In genomic region chr6:6746970-6747338, GRCh38 we compare ENCODE assay signal across 28 cellular contexts.
"Had no signal": no experiment of that assay in that cellular context is flagged by ENCODE, and none has a peak within 500 bp of the region (broad histone marks: within the 10 kb centered on the region; RNA-seq: fewer than 3 reads in every experiment).

No MANE protein-coding gene starts in this region.

- H3K4me3 Mint-ChIP-seq: activated CD4-positive, alpha-beta T cell treated with anti-CD3 and anti-CD28 coated beads, Interleukin-2, amount 10 ng/mL, durations not matched to agents 24 days and 14 days; activated CD8-positive, alpha-beta memory T cell treated with anti-CD3 and anti-CD28 coated beads, Interleukin-2, amount 10 ng/mL, durations not matched to agents 7 days and 5 days; activated CD8-positive, alpha-beta T cell treated with anti-CD3 and anti-CD28 coated beads for 36 hours; activated naive CD8-positive, alpha-beta T cell treated with anti-CD3 and anti-CD28 coated beads, Interleukin-2, amount 50 U/mL, for 24 hours; brain; immature natural killer cell; nephron progenitor cell; stimulated activated naive CD8-positive, alpha-beta T cell treated with anti-CD3 and anti-CD28 coated beads, Interleukin-15, Interleukin-2, amounts not matched to agents 100 ng/mL and 50 ng/mL, for 24 hours; T-cell; T-helper 2 cell treated with Interferon-gamma antibody and Interleukin-4, amounts not matched to agents 5 μg/mL and 100 μg/mL, for 36 hours had no signal

- DNase-seq: activated CD4-positive, alpha-beta T cell treated with anti-CD3 and anti-CD28 coated beads, Interleukin-2, amount 10 ng/mL, durations not matched to agents 24 days and 14 days; activated CD8-positive, alpha-beta memory T cell treated with anti-CD3 and anti-CD28 coated beads, Interleukin-2, amount 10 ng/mL, durations not matched to agents 7 days and 5 days; activated CD8-positive, alpha-beta T cell treated with anti-CD3 and anti-CD28 coated beads for 36 hours; activated gamma-delta T cell; activated naive CD4-positive, alpha-beta T cell treated with anti-CD3 and anti-CD28 coated beads, Interleukin-2, amount 50 U/mL, for 16 hours; activated naive CD8-positive, alpha-beta T cell treated with anti-CD3 and anti-CD28 coated beads, Interleukin-2, amount 50 U/mL, for 24 hours; activated T-cell treated with anti-CD3 and anti-CD28 coated beads for 4 hours; anterior cingulate cortex; central memory CD4-positive, alpha-beta T cell; dermis blood vessel endothelial cell; effector CD8-positive, alpha-beta T cell; foreskin fibroblast; immature natural killer cell; left lung; mammary epithelial cell; midbrain; nephron progenitor cell; nucleus accumbens; stimulated activated CD4-positive, alpha-beta T cell treated with anti-CD3 and anti-CD28 coated beads, Interleukin-1b, Interleukin-23, amount 100 ng/mL, for 48 hours; T-cell; tibial artery had no signal

- H3K27ac ChIP-seq: hepatocyte, left lung, parathyroid adenoma, tibial artery, VCaP had no signal

- H3K36me3 ChIP-seq: left lung, tibial artery had no signal

- H3K27ac Mint-ChIP-seq: activated CD4-positive, alpha-beta T cell treated with anti-CD3 and anti-CD28 coated beads, Interleukin-2, amount 10 ng/mL, durations not matched to agents 24 days and 14 days; activated CD8-positive, alpha-beta memory T cell treated with anti-CD3 and anti-CD28 coated beads, Interleukin-2, amount 10 ng/mL, durations not matched to agents 7 days and 5 days; activated CD8-positive, alpha-beta T cell treated with anti-CD3 and anti-CD28 coated beads for 36 hours; activated naive CD8-positive, alpha-beta T cell treated with anti-CD3 and anti-CD28 coated beads, Interleukin-2, amount 50 U/mL, for 24 hours; immature natural killer cell; nephron progenitor cell; stimulated activated naive CD8-positive, alpha-beta T cell treated with anti-CD3 and anti-CD28 coated beads, Interleukin-15, Interleukin-2, amounts not matched to agents 100 ng/mL and 50 ng/mL, for 24 hours; T-cell; T-helper 2 cell treated with Interferon-gamma antibody and Interleukin-4, amounts not matched to agents 5 μg/mL and 100 μg/mL, for 36 hours had no signal

- H3K4me3 ChIP-seq: hepatocyte, left lung, tibial artery had no signal

- H3K4me1 Mint-ChIP-seq: immature natural killer cell had no signal

- H3K36me3 Mint-ChIP-seq: activated CD8-positive, alpha-beta memory T cell treated with anti-CD3 and anti-CD28 coated beads, Interleukin-2, amount 10 ng/mL, durations not matched to agents 7 days and 5 days; brain; immature natural killer cell; T-cell had no signal

- ATAC-seq: activated CD4-positive, CD25-positive, alpha-beta regulatory T cell treated with anti-CD3 and anti-CD28 coated beads, Interleukin-2, amount 50 U/mL, for 24 hours; activated CD8-positive, alpha-beta memory T cell treated with anti-CD3 and anti-CD28 coated beads, Interleukin-2, amount 10 ng/mL, durations not matched to agents 7 days and 5 days; activated CD8-positive, alpha-beta T cell treated with anti-CD3 and anti-CD28 coated beads for 36 hours; activated naive CD8-positive, alpha-beta T cell treated with anti-CD3 and anti-CD28 coated beads, Interleukin-2, amount 50 U/mL, for 24 hours; left lung; T-cell had no signal

- H3K9me3 Mint-ChIP-seq: activated CD4-positive, alpha-beta T cell treated with anti-CD3 and anti-CD28 coated beads, Interleukin-2, amount 10 ng/mL, durations not matched to agents 24 days and 14 days; activated CD8-positive, alpha-beta T cell treated with anti-CD3 and anti-CD28 coated beads for 36 hours; activated naive CD8-positive, alpha-beta T cell treated with anti-CD3 and anti-CD28 coated beads, Interleukin-2, amount 50 U/mL, for 24 hours; brain; immature natural killer cell; nephron progenitor cell; stimulated activated naive CD8-positive, alpha-beta T cell treated with anti-CD3 and anti-CD28 coated beads, Interleukin-15, Interleukin-2, amounts not matched to agents 100 ng/mL and 50 ng/mL, for 24 hours; T-cell; T-helper 2 cell treated with Interferon-gamma antibody and Interleukin-4, amounts not matched to agents 5 μg/mL and 100 μg/mL, for 36 hours had no signal

- H3K4me1 ChIP-seq: parathyroid adenoma had no signal

- H3K27me3 ChIP-seq: hepatocyte, left lung had no signal

- H3K9me3 ChIP-seq: left lung, tibial artery had no signal

- H3K27me3 Mint-ChIP-seq: stimulated activated naive CD8-positive, alpha-beta T cell treated with anti-CD3 and anti-CD28 coated beads, Interleukin-15, Interleukin-2, amounts not matched to agents 100 ng/mL and 50 ng/mL, for 24 hours had no signal
